ENCODE assay signal across 2 cellular contexts in the genomic region with DNA sequence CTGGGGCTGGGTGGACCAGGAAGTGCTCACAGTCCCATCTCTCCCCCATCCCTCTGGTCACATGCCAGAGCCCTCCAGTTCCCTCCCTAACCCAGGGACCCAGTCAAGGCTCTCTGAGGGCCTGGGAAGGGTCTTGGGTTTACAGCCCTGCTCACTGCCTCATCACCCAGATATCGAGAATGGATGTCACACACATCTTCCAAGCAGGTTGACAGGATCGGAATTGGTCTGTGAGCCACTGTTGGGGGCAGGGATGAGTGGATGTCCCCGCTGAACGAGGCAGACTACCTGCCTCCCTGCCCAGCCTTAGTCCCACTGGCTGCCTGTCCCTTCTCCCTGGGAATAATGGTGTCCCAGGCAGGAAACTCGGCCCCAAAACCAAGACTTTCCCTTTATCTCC.
TF ChIP-seq lines count a peak whose summit lies in the region.

No MANE protein-coding gene starts in this region.

TF ChIP-seq in GM12891, 5 proteins besides CTCF, POLR2A, EP300 and RAD21:
- TF ChIP-seq POLR2AphosphoS5 (IDR thresholded peaks at IDR 0.05; ENCODE audit: low read depth, low read length) (no peak), PAX5 (IDR thresholded peaks at IDR 0.05; ENCODE audit: insufficient read depth, low read length, severe bottlenecking) (no peak), SPI1 (IDR thresholded peaks at IDR 0.05; ENCODE audit: low read depth, low read length) (no peak), POU2F2 (IDR thresholded peaks at IDR 0.05; ENCODE audit: low read depth, low read length) (no peak), TAF1 (IDR thresholded peaks at IDR 0.05; ENCODE audit: low read depth, low read length) (no peak)

TF ChIP-seq in H1, 55 proteins besides CTCF, POLR2A, EP300 and RAD21:
- TF ChIP-seq FOSL1 (IDR thresholded peaks at IDR 0.05; ENCODE audit: insufficient read depth, low read depth, low read length), result no peak
- TF ChIP-seq GABPA (IDR thresholded peaks at IDR 0.05; ENCODE audit: borderline replicate concordance, insufficient read depth, low read length), result no peak
- TF ChIP-seq SIRT6 (IDR thresholded peaks at IDR 0.05; ENCODE audit: low read length), result no peak
- TF ChIP-seq KDM1A (IDR thresholded peaks at IDR 0.05; ENCODE audit: borderline replicate concordance, low read length), result no peak
- no peak for TF ChIP-seq CEBPB (IDR thresholded peaks at IDR 0.05; ENCODE audit: low read depth, low read length)
- no peak for TF ChIP-seq PHF8 (conservative IDR thresholded peaks at IDR 0.05; ENCODE audit: low read depth, low read length)
- no peak for TF ChIP-seq KDM4A (IDR thresholded peaks at IDR 0.05; ENCODE audit: low read depth, low read length, severe bottlenecking)
- TF ChIP-seq, protein P1, sequence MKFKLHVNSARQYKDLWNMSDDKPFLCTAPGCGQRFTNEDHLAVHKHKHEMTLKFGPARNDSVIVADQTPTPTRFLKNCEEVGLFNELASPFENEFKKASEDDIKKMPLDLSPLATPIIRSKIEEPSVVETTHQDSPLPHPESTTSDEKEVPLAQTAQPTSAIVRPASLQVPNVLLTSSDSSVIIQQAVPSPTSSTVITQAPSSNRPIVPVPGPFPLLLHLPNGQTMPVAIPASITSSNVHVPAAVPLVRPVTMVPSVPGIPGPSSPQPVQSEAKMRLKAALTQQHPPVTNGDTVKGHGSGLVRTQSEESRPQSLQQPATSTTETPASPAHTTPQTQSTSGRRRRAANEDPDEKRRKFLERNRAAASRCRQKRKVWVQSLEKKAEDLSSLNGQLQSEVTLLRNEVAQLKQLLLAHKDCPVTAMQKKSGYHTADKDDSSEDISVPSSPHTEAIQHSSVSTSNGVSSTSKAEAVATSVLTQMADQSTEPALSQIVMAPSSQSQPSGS (IDR thresholded peaks at IDR 0.05; ENCODE audit: low read length), result no peak
- no peak for TF ChIP-seq CHD2 (IDR thresholded peaks at IDR 0.05; ENCODE audit: low read length)
- TF ChIP-seq, protein P2, sequence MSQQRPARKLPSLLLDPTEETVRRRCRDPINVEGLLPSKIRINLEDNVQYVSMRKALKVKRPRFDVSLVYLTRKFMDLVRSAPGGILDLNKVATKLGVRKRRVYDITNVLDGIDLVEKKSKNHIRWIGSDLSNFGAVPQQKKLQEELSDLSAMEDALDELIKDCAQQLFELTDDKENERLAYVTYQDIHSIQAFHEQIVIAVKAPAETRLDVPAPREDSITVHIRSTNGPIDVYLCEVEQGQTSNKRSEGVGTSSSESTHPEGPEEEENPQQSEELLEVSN (IDR thresholded peaks at IDR 0.05), result no peak
- TF ChIP-seq EZH2 (IDR thresholded peaks at IDR 0.05; ENCODE audit: low read depth, low read length, severe bottlenecking), result no peak
